1 cellular context compared by ENCODE assay signal in the genomic region with DNA sequence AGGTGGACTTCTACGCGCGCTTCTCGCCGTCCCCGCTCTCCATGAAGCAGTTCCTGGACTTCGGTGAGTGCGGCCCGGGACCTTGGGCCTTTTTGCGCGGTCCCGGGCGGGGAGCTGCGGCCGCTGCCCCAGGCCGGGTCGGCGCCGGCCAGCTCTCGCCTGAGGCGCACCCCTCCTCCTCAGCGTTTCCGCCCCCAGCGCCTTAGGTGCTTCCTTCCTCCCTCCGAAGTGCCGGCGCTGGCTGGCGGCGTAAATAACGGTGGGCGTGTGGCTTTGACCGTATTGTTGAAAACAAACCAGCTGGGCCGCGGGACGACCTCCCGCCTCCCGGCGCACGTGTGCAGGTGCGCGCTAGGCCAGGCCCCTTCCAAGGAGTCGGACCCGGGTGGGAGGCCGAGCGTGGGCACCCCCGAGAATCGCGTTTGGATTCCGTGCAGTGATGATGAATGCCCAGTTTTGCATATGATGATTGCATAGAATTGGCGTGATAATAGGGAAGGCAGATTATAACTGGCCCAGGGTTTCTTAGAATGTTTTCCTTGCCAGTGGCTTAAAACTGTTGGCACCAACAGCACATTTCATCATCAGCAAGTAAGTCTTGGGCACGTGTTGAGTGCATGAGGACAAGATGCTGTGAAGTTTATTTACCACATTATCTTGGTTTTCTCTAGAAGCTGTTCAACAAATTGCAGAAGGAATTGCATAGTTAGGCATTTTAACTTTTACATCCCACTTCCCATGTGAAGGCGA.
TF ChIP-seq lines count a peak whose summit lies in the region.

No MANE protein-coding gene starts in this region.

TF ChIP-seq in K562, 482 proteins besides CTCF, POLR2A, EP300 and RAD21 (continued from another document):
- TF ChIP-seq, protein P1, sequence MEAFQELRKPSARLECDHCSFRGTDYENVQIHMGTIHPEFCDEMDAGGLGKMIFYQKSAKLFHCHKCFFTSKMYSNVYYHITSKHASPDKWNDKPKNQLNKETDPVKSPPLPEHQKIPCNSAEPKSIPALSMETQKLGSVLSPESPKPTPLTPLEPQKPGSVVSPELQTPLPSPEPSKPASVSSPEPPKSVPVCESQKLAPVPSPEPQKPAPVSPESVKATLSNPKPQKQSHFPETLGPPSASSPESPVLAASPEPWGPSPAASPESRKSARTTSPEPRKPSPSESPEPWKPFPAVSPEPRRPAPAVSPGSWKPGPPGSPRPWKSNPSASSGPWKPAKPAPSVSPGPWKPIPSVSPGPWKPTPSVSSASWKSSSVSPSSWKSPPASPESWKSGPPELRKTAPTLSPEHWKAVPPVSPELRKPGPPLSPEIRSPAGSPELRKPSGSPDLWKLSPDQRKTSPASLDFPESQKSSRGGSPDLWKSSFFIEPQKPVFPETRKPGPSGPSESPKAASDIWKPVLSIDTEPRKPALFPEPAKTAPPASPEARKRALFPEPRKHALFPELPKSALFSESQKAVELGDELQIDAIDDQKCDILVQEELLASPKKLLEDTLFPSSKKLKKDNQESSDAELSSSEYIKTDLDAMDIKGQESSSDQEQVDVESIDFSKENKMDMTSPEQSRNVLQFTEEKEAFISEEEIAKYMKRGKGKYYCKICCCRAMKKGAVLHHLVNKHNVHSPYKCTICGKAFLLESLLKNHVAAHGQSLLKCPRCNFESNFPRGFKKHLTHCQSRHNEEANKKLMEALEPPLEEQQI (IDR thresholded peaks at IDR 0.05): no peak
- TF ChIP-seq ZEB2 (IDR thresholded peaks at IDR 0.05): no peak
- 0 out of 2 replicates have a peak, but pooled peaks have one; percentile 69 for TF ChIP-seq CREB3L1 (IDR thresholded peaks at IDR 0.05; ENCODE audit: borderline replicate concordance, low read depth)
- 0 out of 2 replicates have a peak, but pooled peaks have one; percentile 73 for TF ChIP-seq ZNF583 (CRISPR knock-in tag; IDR thresholded peaks at IDR 0.05)
- TF ChIP-seq CBFB (CRISPR knock-in tag; IDR thresholded peaks at IDR 0.05): no peak
- no peak for TF ChIP-seq FOS (IDR thresholded peaks at IDR 0.05; ENCODE audit: extremely low read depth, insufficient read length)
- no peak for TF ChIP-seq ZNF143 (CRISPR knock-in tag; IDR thresholded peaks at IDR 0.05)
- TF ChIP-seq TEAD1 (CRISPR knock-in tag; IDR thresholded peaks at IDR 0.05): no peak; a peak in 1 of 4 replicates
- peak; percentile 59; the same call in 1 of the 2 replicates for TF ChIP-seq SPI1 (IDR thresholded peaks at IDR 0.05; ENCODE audit: borderline replicate concordance, low read depth, low read length)
- TF ChIP-seq TRIM24 (IDR thresholded peaks at IDR 0.05): no peak
- TF ChIP-seq, protein P2, sequence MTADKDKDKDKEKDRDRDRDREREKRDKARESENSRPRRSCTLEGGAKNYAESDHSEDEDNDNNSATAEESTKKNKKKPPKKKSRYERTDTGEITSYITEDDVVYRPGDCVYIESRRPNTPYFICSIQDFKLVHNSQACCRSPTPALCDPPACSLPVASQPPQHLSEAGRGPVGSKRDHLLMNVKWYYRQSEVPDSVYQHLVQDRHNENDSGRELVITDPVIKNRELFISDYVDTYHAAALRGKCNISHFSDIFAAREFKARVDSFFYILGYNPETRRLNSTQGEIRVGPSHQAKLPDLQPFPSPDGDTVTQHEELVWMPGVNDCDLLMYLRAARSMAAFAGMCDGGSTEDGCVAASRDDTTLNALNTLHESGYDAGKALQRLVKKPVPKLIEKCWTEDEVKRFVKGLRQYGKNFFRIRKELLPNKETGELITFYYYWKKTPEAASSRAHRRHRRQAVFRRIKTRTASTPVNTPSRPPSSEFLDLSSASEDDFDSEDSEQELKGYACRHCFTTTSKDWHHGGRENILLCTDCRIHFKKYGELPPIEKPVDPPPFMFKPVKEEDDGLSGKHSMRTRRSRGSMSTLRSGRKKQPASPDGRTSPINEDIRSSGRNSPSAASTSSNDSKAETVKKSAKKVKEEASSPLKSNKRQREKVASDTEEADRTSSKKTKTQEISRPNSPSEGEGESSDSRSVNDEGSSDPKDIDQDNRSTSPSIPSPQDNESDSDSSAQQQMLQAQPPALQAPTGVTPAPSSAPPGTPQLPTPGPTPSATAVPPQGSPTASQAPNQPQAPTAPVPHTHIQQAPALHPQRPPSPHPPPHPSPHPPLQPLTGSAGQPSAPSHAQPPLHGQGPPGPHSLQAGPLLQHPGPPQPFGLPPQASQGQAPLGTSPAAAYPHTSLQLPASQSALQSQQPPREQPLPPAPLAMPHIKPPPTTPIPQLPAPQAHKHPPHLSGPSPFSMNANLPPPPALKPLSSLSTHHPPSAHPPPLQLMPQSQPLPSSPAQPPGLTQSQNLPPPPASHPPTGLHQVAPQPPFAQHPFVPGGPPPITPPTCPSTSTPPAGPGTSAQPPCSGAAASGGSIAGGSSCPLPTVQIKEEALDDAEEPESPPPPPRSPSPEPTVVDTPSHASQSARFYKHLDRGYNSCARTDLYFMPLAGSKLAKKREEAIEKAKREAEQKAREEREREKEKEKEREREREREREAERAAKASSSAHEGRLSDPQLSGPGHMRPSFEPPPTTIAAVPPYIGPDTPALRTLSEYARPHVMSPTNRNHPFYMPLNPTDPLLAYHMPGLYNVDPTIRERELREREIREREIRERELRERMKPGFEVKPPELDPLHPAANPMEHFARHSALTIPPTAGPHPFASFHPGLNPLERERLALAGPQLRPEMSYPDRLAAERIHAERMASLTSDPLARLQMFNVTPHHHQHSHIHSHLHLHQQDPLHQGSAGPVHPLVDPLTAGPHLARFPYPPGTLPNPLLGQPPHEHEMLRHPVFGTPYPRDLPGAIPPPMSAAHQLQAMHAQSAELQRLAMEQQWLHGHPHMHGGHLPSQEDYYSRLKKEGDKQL (CRISPR knock-in tag; IDR thresholded peaks at IDR 0.05; ENCODE audit: borderline replicate concordance): no peak
- peak; percentile 93 for TF ChIP-seq HNRNPLL (IDR thresholded peaks at IDR 0.05; ENCODE audit: low read depth, low read length, poor library complexity, severe bottlenecking)
- TF ChIP-seq ZNF551 (CRISPR knock-in tag; IDR thresholded peaks at IDR 0.05): no peak
- no peak for TF ChIP-seq XRCC3 (IDR thresholded peaks at IDR 0.05)
- TF ChIP-seq CREB1 (IDR thresholded peaks at IDR 0.05): peak; percentile 58; the same call in 1 of the 2 replicates
- TF ChIP-seq CREB1 (CRISPR knock-in tag; IDR thresholded peaks at IDR 0.05): no peak
